In genomic region chr9:20621553-20622329, GRCh38 we compare ENCODE assay signal across 8 cellular contexts. TPM values are rescaled to one million over a fixed set of nuclear protein-coding genes. Genes with fewer than 3 reads are reported as not detected.
DNase-seq lines count a peak whose midpoint lies in the region; ATAC-seq and TF ChIP-seq lines count a peak whose summit lies in the region.

No MANE protein-coding gene starts in this region.

- TF ChIP-seq CTCF in NB4 (IDR thresholded peaks at IDR 0.05; ENCODE audit: low read depth, low read length) = no peak

- no peak for TF ChIP-seq POLR2A in NB4 (IDR thresholded peaks at IDR 0.05; ENCODE audit: extremely low read depth, insufficient read length)

- DNase-seq in DMS53 (lab: John Stamatoyannopoulos, UW) = peak; percentile 84
- peak; percentile 90 for DNase-seq in NB4 (ENCODE audit: low read depth)
- peak; percentile 75 for DNase-seq in cerebellum (ENCODE audit: low spot score)
- peak; percentile 51 for DNase-seq in kidney glomerular epithelial cell (lab: John Stamatoyannopoulos, UW)
- peak; percentile 77 for DNase-seq in stimulated activated CD4-positive, alpha-beta T cell treated with anti-CD3 and anti-CD28 coated beads, Interleukin-15, amount 100 ng/mL, for 24 hours
- DNase-seq in NCI-H510A (lab: John Stamatoyannopoulos, UW) = no peak

- H3K4me3 ChIP-seq in NB4 (ENCODE audit: low read depth, low read length) = peak overlapping the region; percentile 71

- peak; percentile 10 for ATAC-seq in GM21723 (IDR thresholded peaks at IDR 0.05; ENCODE audit: unreplicated experiment)
- peak; percentile 25 to 29 for ATAC-seq in activated CD4-positive, CD25-positive, alpha-beta regulatory T cell treated with anti-CD3 and anti-CD28 coated beads, Interleukin-2, amount 50 U/mL, for 24 hours

RNA-seq across cellular contexts. Expression of gene MLLT3, which starts 0.6 kb away (rescaled TPM):
- 63.4 TPM for total RNA-seq in cerebellum
